1 cellular context compared by ENCODE assay signal in genomic region chr11:3809624-3809928, GRCh38.
TF ChIP-seq lines count a peak whose summit lies in the region.

No MANE protein-coding gene starts in this region.

TF ChIP-seq in K562, 482 proteins besides CTCF, POLR2A, EP300 and RAD21:
- TF ChIP-seq ARHGAP35 (IDR thresholded peaks at IDR 0.05; ENCODE audit: partially characterized antibody) (no peak), DEAF1 (CRISPR knock-in tag; IDR thresholded peaks at IDR 0.05) (no peak), BACH1 (tag; IDR thresholded peaks at IDR 0.05) (no peak), STAT5B (CRISPR knock-in tag; IDR thresholded peaks at IDR 0.05) (no peak), MCM3 (IDR thresholded peaks at IDR 0.05) (no peak), PRMT5 (CRISPR knock-in tag; IDR thresholded peaks at IDR 0.05) (no peak), RBM34 (IDR thresholded peaks at IDR 0.05; ENCODE audit: borderline replicate concordance, insufficient read depth, low read length) (no peak)
